In the genomic region with DNA sequence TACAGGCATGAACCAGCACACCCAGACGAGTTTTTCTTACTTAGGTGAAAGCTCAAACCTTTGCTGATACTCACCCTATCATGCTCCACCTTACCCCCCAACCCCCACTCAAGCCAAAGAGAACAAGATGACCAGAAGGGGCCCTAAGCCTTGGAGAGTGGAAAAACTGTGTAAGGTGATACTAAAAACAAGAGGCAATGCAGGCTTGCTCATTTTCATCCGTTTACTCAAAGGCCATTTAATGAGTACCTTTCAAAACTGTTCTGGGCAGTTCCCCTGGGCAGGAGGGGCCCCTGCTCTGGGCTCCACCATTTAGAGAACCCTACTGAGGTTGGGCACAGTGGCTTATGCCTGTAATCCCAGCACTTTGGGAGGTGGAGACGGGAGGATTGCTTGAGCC, we compare ENCODE assay signal across 25 cellular contexts. TPM values are rescaled to one million over a fixed set of nuclear protein-coding genes. Genes with fewer than 3 reads are reported as not detected.
A peak's percentile ranks its signal among the peaks of the same experiment; 100 is the strongest.
DNase-seq lines count a peak whose midpoint lies in the region; ATAC-seq, FAIRE-seq and TF ChIP-seq lines count a peak whose summit lies in the region.
"Had no signal": no experiment of that assay in that cellular context is flagged by ENCODE, and none has a peak within 500 bp of the region (broad histone marks: within the 10 kb centered on the region; RNA-seq: fewer than 3 reads in every experiment).

No MANE protein-coding gene starts in this region.

- no peaks in the 10 kb centered on the region for H4K20me1 ChIP-seq in HepG2 (ENCODE audit: insufficient read depth, low read length)

- no peak overlapping the region for H3K4ac ChIP-seq in trophoblast cell (ENCODE audit: low read depth, low read length)

- ATAC-seq in HepG2: no peak
- ATAC-seq in right lobe of liver: no peak
- no peak for ATAC-seq in GM21576 (IDR thresholded peaks at IDR 0.05; ENCODE audit: unreplicated experiment)

- no peak overlapping the region for H2AFZ ChIP-seq in HepG2 (ENCODE audit: low read length)
- H2AFZ ChIP-seq in trophoblast cell (ENCODE audit: insufficient read depth, low read length, poor library complexity): no peak overlapping the region
- H2AFZ ChIP-seq: PC-9 had no signal

- H4K91ac ChIP-seq in trophoblast cell (ENCODE audit: low read depth, low read length): no peak overlapping the region

- H2BK12ac ChIP-seq in trophoblast cell (ENCODE audit: low read length): peak overlapping the region; percentile 29

- peaks cover 27% of the 10 kb centered on the region for H3K79me1 ChIP-seq in trophoblast cell (ENCODE audit: low read length)

- H3K18ac ChIP-seq in trophoblast cell (ENCODE audit: low read length): no peak overlapping the region

- H3K14ac ChIP-seq in trophoblast cell (ENCODE audit: low read length): no peak overlapping the region

- POLR2A ChIA-PET in HepG2 (lab: Yijun Ruan, JAX): interaction anchor here (1.0 to 1.3 kb wide), 3 partner anchors 15 to 22 kb away, joined by 3 to 4 read pairs (median 3); a partner anchor contains a TSS

- H3K4me2 ChIP-seq in HepG2 (ENCODE audit: low read depth, low read length): no peak overlapping the region
- no peak overlapping the region for H3K4me2 ChIP-seq in trophoblast cell (ENCODE audit: low read length)
- H3K4me2 ChIP-seq: PC-9 had no signal

- no peak for TF ChIP-seq RAD21 in HepG2 (CRISPR knock-in tag; IDR thresholded peaks at IDR 0.05)

- H3K27me3 ChIP-seq in HepG2 (ENCODE audit: control insufficient read depth in 1 of 2, insufficient read depth in 2 of 2, low read length in 2 of 2) (no peaks in the 10 kb centered on the region), right lobe of liver (no peaks in the 10 kb centered on the region), dorsolateral prefrontal cortex (no peaks in the 10 kb centered on the region), trophoblast cell (ENCODE audit: insufficient read depth, low read length) (no peaks in the 10 kb centered on the region)
- H3K27me3 ChIP-seq: MG63 had no signal

- H2AK5ac ChIP-seq in trophoblast cell (ENCODE audit: low read length): no peak overlapping the region

- no peak overlapping the region for H3K4me3 ChIP-seq in HepG2 (replicated peaks in 1 of 3; ENCODE audit: insufficient read depth in 1 of 3, low read depth in 2 of 3, low read length in 3 of 3)
- no peak overlapping the region for H3K4me3 ChIP-seq in right lobe of liver
- no peak overlapping the region for H3K4me3 ChIP-seq in dorsolateral prefrontal cortex
- H3K4me3 ChIP-seq in trophoblast cell (ENCODE audit: low read depth, low read length): no peak overlapping the region
- no peak overlapping the region for H3K4me3 ChIP-seq in coronary artery
- H3K4me3 ChIP-seq: MG63, PC-9, SK-N-MC had no signal

- TF ChIP-seq EP300 in HepG2 (IDR thresholded peaks at IDR 0.05; ENCODE audit: low read depth in 2 of 2, low read length in 2 of 2) (no peak), HepG2 (CRISPR knock-in tag; IDR thresholded peaks at IDR 0.05; ENCODE audit: borderline replicate concordance) (no peak)

- in situ Hi-C loops in HepG2 (cut with HindIII; ENCODE audit: extremely low pct_ligation_motif_present, low pct_unique_long_range_greater_than_20kb): no loop called here

- H4K12ac ChIP-seq in trophoblast cell (ENCODE audit: low read depth, low read length): no peak overlapping the region

- H2BK5ac ChIP-seq in trophoblast cell (ENCODE audit: low read depth, low read length, poor library complexity): peak overlapping the region; percentile 37

- TF ChIP-seq CTCF in HepG2 (CRISPR knock-in tag; IDR thresholded peaks at IDR 0.05): no peak
- no peak for TF ChIP-seq CTCF in right lobe of liver (IDR thresholded peaks at IDR 0.05)
- no peak for TF ChIP-seq CTCF in dorsolateral prefrontal cortex (IDR thresholded peaks at IDR 0.05 in 54 of 56, conservative IDR thresholded peaks at IDR 0.05 in 2 of 56; ENCODE audit: low read depth in 1 of 56, partially characterized antibody in 56 of 56)
- TF ChIP-seq CTCF in coronary artery (IDR thresholded peaks at IDR 0.05): no peak

- H3K9me3 ChIP-seq in HepG2 (ENCODE audit: low read length) (no peaks in the 10 kb centered on the region), right lobe of liver (no peaks in the 10 kb centered on the region), trophoblast cell (ENCODE audit: insufficient read depth, low read depth, low read length) (no peaks in the 10 kb centered on the region)
- H3K9me3 ChIP-seq: MG63 had no signal

- no peak overlapping the region for H3K9ac ChIP-seq in HepG2 (ENCODE audit: insufficient read depth, low read depth, low read length)
- no peak overlapping the region for H3K9ac ChIP-seq in trophoblast cell (ENCODE audit: low read length)

- intact Hi-C loops in HepG2 (cut with micrococcal nuclease; ENCODE audit: unreplicated experiment): no loop called here
- intact Hi-C loops in right lobe of liver (cut with DNase I): no loop called here
- intact Hi-C loops in dorsolateral prefrontal cortex (cut with DNase I): no loop called here

- H4K8ac ChIP-seq in trophoblast cell (ENCODE audit: low read depth, low read length): no peak overlapping the region

- H3K79me2 ChIP-seq in HepG2 (ENCODE audit: insufficient read depth, low read length) (no peaks in the 10 kb centered on the region), trophoblast cell (ENCODE audit: control insufficient read depth, insufficient read depth, low read length, poor library complexity) (peaks cover 8% of the 10 kb centered on the region)

- CTCF ChIA-PET in HepG2 (lab: Yijun Ruan, JAX; ENCODE audit: low intra/inter-chr PET ratio, low total read pairs): no interaction called here

- WGBS in HepG2 (ENCODE audit: low lambda C conversion rate): 78% methylated on average over 3 of the region's 3 CpGs
- 63% methylated on average over 3 of the region's 3 CpGs for WGBS in right lobe of liver (ENCODE audit: insufficient coverage, low coverage, low lambda C conversion rate, missing lambda C conversion rate)
- no CpG with 5 or more reads among the region's 3 CpGs for WGBS in trophoblast cell (ENCODE audit: extremely low coverage, insufficient coverage, insufficient read length)

- H3K36me3 ChIP-seq in HepG2 (replicated peaks in 1 of 2; ENCODE audit: control insufficient read depth in 1 of 2, insufficient read depth in 2 of 2, low read length in 2 of 2): peaks cover under 1 to 4% of the 10 kb centered on the region in 2 experiments; a peak in 4 of 5 replicates
- H3K36me3 ChIP-seq in right lobe of liver: no peaks in the 10 kb centered on the region
- H3K36me3 ChIP-seq in trophoblast cell (ENCODE audit: control insufficient read depth in 1 of 2, insufficient read depth in 2 of 2, low read length in 2 of 2): peaks cover 60 to 71% of the 10 kb centered on the region in 2 experiments
- H3K36me3 ChIP-seq: MG63 had no signal

- H3K23ac ChIP-seq in trophoblast cell (ENCODE audit: low read length): no peak overlapping the region

- no peak overlapping the region for H2BK120ac ChIP-seq in trophoblast cell (ENCODE audit: insufficient read depth, low read length, poor library complexity)

- no peak for FAIRE-seq in HepG2 (lab: Jason Lieb, UNC)
- FAIRE-seq: D721Med, H54 had no signal

- peak overlapping the region; percentile 91 for H3K27ac ChIP-seq in HepG2 (ENCODE audit: extremely low read length, insufficient read depth, low read length)
- H3K27ac ChIP-seq in right lobe of liver: no peak overlapping the region
- H3K27ac ChIP-seq in dorsolateral prefrontal cortex: peak overlapping the region in 54 of 59 donors; percentile 8 to 99 (median 95)
- H3K27ac ChIP-seq in trophoblast cell (ENCODE audit: low read depth, low read length): no peak overlapping the region
- no peak overlapping the region for H3K27ac ChIP-seq in coronary artery
- H3K27ac ChIP-seq: PC-9, SK-N-MC had no signal

- H3K4me1 ChIP-seq in HepG2 (ENCODE audit: insufficient read depth, low read length) (peaks cover 98% of the 10 kb centered on the region), right lobe of liver (no peaks in the 10 kb centered on the region), trophoblast cell (ENCODE audit: control insufficient read depth in 1 of 2, insufficient read depth in 2 of 2, low read length in 2 of 2) (peaks cover 50 to 55% of the 10 kb centered on the region in 2 experiments)

- TF ChIP-seq POLR2A in HepG2 (IDR thresholded peaks at IDR 0.05; ENCODE audit: insufficient read depth in 1 of 2, low read depth in 2 of 2, low read length in 2 of 2): no peak
- no peak for TF ChIP-seq POLR2A in right lobe of liver (IDR thresholded peaks at IDR 0.05)

- DNase-seq in HepG2 (ENCODE audit: low spot score): no peak
- no peak for DNase-seq in right lobe of liver
- no peak for DNase-seq in dorsolateral prefrontal cortex
- DNase-seq in trophoblast cell: no peak
- no peak for DNase-seq in coronary artery (ENCODE audit: low spot score)
- no peak for DNase-seq in mucosa of gallbladder (ENCODE audit: low spot score)
- DNase-seq: DMS53, EL, GF-D8, HFFc6, MG63, NCI-H1048, NCI-H1436, NCI-H187 treated with DMSO at 0.1 percent for 48 hours, NCI-H2107, NCI-H446 treated with DMSO at 0.1 percent for 48 hours, NCI-H526 treated with DMSO at 0.1 percent for 48 hours, PC-9, RPMI8226, SHP77 had no signal

- no TSS peak for BruUV-seq in HepG2 (replicated peaks; lab: Mats Ljungman, UMichigan)

RNA-seq across cellular contexts. Expression of a gene that starts 6.7 kb away (rescaled TPM):
- total RNA-seq in HepG2 (2016; rRNA removed; fragmentation: Illumina TruSeq; extraction: Trizol): 12.4 and 24.0 TPM in 2 replicates
- 8.5 and 10.2 TPM in 2 replicates for total RNA-seq in HepG2 (2016; cell fraction: cytosol; rRNA removed; fragmentation: Illumina TruSeq; extraction: Trizol; ENCODE audit: low read depth)
- 12.7 and 22.1 TPM in 2 replicates for total RNA-seq in HepG2 (2016; cell fraction: insoluble cytoplasmic fraction; rRNA removed; fragmentation: Illumina TruSeq; extraction: Trizol)
- 13.7 and 17.0 TPM in 2 replicates for total RNA-seq in HepG2 (2016; cell fraction: membrane; rRNA removed; fragmentation: Illumina TruSeq; extraction: Trizol)
- total RNA-seq in HepG2 (2016; cell fraction: nucleus; rRNA removed; fragmentation: Illumina TruSeq; extraction: Trizol): 16.6 and 22.9 TPM in 2 replicates
- polyA plus RNA-seq in HepG2 (2011; rRNA removed): 43.6 and 48.0 TPM in 2 replicates
- 34.1 and 42.7 TPM in 2 replicates for polyA plus RNA-seq in HepG2 (2011; cell fraction: cytosol; rRNA removed)
- 45.0 and 51.9 TPM in 2 replicates for polyA plus RNA-seq in HepG2 (2011; cell fraction: nucleus; rRNA removed)
- polyA plus RNA-seq in HepG2 (2012): 24.1 and 31.2 TPM in 2 replicates
- polyA plus RNA-seq in HepG2 (2016; cell fraction: cytosol; fragmentation: Illumina TruSeq; extraction: Trizol; ENCODE audit: low read depth): 3.8 and 5.0 TPM in 2 replicates
- 9.1 and 11.5 TPM in 2 replicates for polyA plus RNA-seq in HepG2 (2016; cell fraction: insoluble cytoplasmic fraction; fragmentation: Illumina TruSeq; extraction: Trizol; ENCODE audit: low read depth)
- 8.9 and 12.0 TPM in 2 replicates for polyA plus RNA-seq in HepG2 (2016; cell fraction: membrane; fragmentation: Illumina TruSeq; extraction: Trizol; ENCODE audit: low read depth)
- polyA plus RNA-seq in HepG2 (2016; cell fraction: nucleus; fragmentation: Illumina TruSeq; extraction: Trizol; ENCODE audit: insufficient read depth, low read depth): 23.9 and 24.2 TPM in 2 replicates
- polyA minus RNA-seq in HepG2 (2011; rRNA and poly(A)+ RNA removed; ENCODE audit: low replicate concordance): 189 and 236 TPM in 2 replicates
- 48.4 and 49.0 TPM in 2 replicates for polyA minus RNA-seq in HepG2 (2011; cell fraction: cytosol; rRNA and poly(A)+ RNA removed)
- 33.2 and 34.2 TPM in 2 replicates for polyA minus RNA-seq in HepG2 (2011; cell fraction: nucleus; rRNA and poly(A)+ RNA removed)
- 1 to 10 TPM; 1.1 to 2.9 (median 1.8) TPM for total RNA-seq in right lobe of liver
- total RNA-seq in dorsolateral prefrontal cortex: 100 to 1,000 TPM; 151 to 285 (median 212) TPM
- 174 and 187 TPM in 2 replicates for polyA plus RNA-seq in trophoblast cell (2013)
- total RNA-seq in mucosa of gallbladder: 9.1 TPM

RNA-seq across cellular contexts. Expression of a gene that starts 21.6 kb away (rescaled TPM):
- 20.6 and 28.1 TPM in 2 replicates for total RNA-seq in HepG2 (2016; rRNA removed; fragmentation: Illumina TruSeq; extraction: Trizol)
- 2.9 and 4.8 TPM in 2 replicates for total RNA-seq in HepG2 (2016; cell fraction: cytosol; rRNA removed; fragmentation: Illumina TruSeq; extraction: Trizol; ENCODE audit: low read depth)
- 19.4 and 24.9 TPM in 2 replicates for total RNA-seq in HepG2 (2016; cell fraction: insoluble cytoplasmic fraction; rRNA removed; fragmentation: Illumina TruSeq; extraction: Trizol)
- total RNA-seq in HepG2 (2016; cell fraction: membrane; rRNA removed; fragmentation: Illumina TruSeq; extraction: Trizol): 7.5 and 9.5 TPM in 2 replicates
- 20.1 and 24.6 TPM in 2 replicates for total RNA-seq in HepG2 (2016; cell fraction: nucleus; rRNA removed; fragmentation: Illumina TruSeq; extraction: Trizol)
- polyA plus RNA-seq in HepG2 (2011; rRNA removed): 15.1 and 16.2 TPM in 2 replicates
- polyA plus RNA-seq in HepG2 (2011; cell fraction: cytosol; rRNA removed): 7.0 and 9.8 TPM in 2 replicates
- 56.6 and 66.8 TPM in 2 replicates for polyA plus RNA-seq in HepG2 (2011; cell fraction: nucleus; rRNA removed)
- polyA plus RNA-seq in HepG2 (2012): 26.5 TPM in 2 replicates
- polyA plus RNA-seq in HepG2 (2016; cell fraction: cytosol; fragmentation: Illumina TruSeq; extraction: Trizol; ENCODE audit: low read depth): 2.1 and 2.5 TPM in 2 replicates
- 15.7 and 22.2 TPM in 2 replicates for polyA plus RNA-seq in HepG2 (2016; cell fraction: insoluble cytoplasmic fraction; fragmentation: Illumina TruSeq; extraction: Trizol; ENCODE audit: low read depth)
- polyA plus RNA-seq in HepG2 (2016; cell fraction: membrane; fragmentation: Illumina TruSeq; extraction: Trizol; ENCODE audit: low read depth): 3.5 and 5.6 TPM in 2 replicates
- polyA plus RNA-seq in HepG2 (2016; cell fraction: nucleus; fragmentation: Illumina TruSeq; extraction: Trizol; ENCODE audit: insufficient read depth, low read depth): 36.5 and 38.9 TPM in 2 replicates
- 24.4 and 46.4 TPM in 2 replicates for polyA minus RNA-seq in HepG2 (2011; rRNA and poly(A)+ RNA removed; ENCODE audit: low replicate concordance)
- 13.8 and 16.5 TPM in 2 replicates for polyA minus RNA-seq in HepG2 (2011; cell fraction: cytosol; rRNA and poly(A)+ RNA removed)
- polyA minus RNA-seq in HepG2 (2011; cell fraction: nucleus; rRNA and poly(A)+ RNA removed): 27.7 and 30.0 TPM in 2 replicates
- total RNA-seq in right lobe of liver: 10 to 100 TPM; 13.9 to 20.8 (median 17.9) TPM
- 10 to 100 TPM; 24.8 to 60.8 (median 39.0) TPM for total RNA-seq in dorsolateral prefrontal cortex
- 27.4 and 28.9 TPM in 2 replicates for polyA plus RNA-seq in trophoblast cell (2013)
- 38.7 TPM for total RNA-seq in mucosa of gallbladder

RNA-seq across cellular contexts. Expression of a gene that starts 52.1 kb away (rescaled TPM):
- total RNA-seq in HepG2 (2016; rRNA removed; fragmentation: Illumina TruSeq; extraction: Trizol) (not detected in 2 replicates), right lobe of liver (1 to 10 TPM in 4 of 6 experiments, under 1 TPM in 2; 0.56 to 3.3 (median 1.8) TPM), dorsolateral prefrontal cortex (1 to 10 TPM in 112 of 120 experiments, under 1 TPM in 8; 0.15 to 7.3 (median 2.6) TPM), mucosa of gallbladder (2.5 TPM)
- not detected in 2 replicates for total RNA-seq in HepG2 (2016; cell fraction: cytosol; rRNA removed; fragmentation: Illumina TruSeq; extraction: Trizol; ENCODE audit: low read depth)
- total RNA-seq in HepG2 (2016; cell fraction: insoluble cytoplasmic fraction; rRNA removed; fragmentation: Illumina TruSeq; extraction: Trizol): not detected in 2 replicates
- total RNA-seq in HepG2 (2016; cell fraction: membrane; rRNA removed; fragmentation: Illumina TruSeq; extraction: Trizol): not detected in 2 replicates
- total RNA-seq in HepG2 (2016; cell fraction: nucleus; rRNA removed; fragmentation: Illumina TruSeq; extraction: Trizol): 0.12 TPM in 1 of 2 replicates, not detected in the other
- polyA plus RNA-seq in HepG2 (2011; rRNA removed): 0.01 and 0.05 TPM in 2 replicates
- polyA plus RNA-seq in HepG2 (2011; cell fraction: cytosol; rRNA removed): 0.05 TPM in 1 of 2 replicates, not detected in the other
- 0.63 and 0.68 TPM in 2 replicates for polyA plus RNA-seq in HepG2 (2011; cell fraction: nucleus; rRNA removed)
- 0.19 TPM in 1 of 2 replicates, not detected in the other for polyA plus RNA-seq in HepG2 (2012)
- not detected in 2 replicates for polyA plus RNA-seq in HepG2 (2016; cell fraction: cytosol; fragmentation: Illumina TruSeq; extraction: Trizol; ENCODE audit: low read depth)
- not detected in 2 replicates for polyA plus RNA-seq in HepG2 (2016; cell fraction: insoluble cytoplasmic fraction; fragmentation: Illumina TruSeq; extraction: Trizol; ENCODE audit: low read depth)
- not detected in 2 replicates for polyA plus RNA-seq in HepG2 (2016; cell fraction: membrane; fragmentation: Illumina TruSeq; extraction: Trizol; ENCODE audit: low read depth)
- polyA plus RNA-seq in HepG2 (2016; cell fraction: nucleus; fragmentation: Illumina TruSeq; extraction: Trizol; ENCODE audit: insufficient read depth, low read depth): not detected in 2 replicates
- 0.37 TPM in 1 of 2 replicates, not detected in the other for polyA minus RNA-seq in HepG2 (2011; rRNA and poly(A)+ RNA removed; ENCODE audit: low replicate concordance)
- polyA minus RNA-seq in HepG2 (2011; cell fraction: cytosol; rRNA and poly(A)+ RNA removed): not detected in 2 replicates
- polyA minus RNA-seq in HepG2 (2011; cell fraction: nucleus; rRNA and poly(A)+ RNA removed): not detected in 2 replicates
- polyA plus RNA-seq in trophoblast cell (2013): 0.39 and 0.47 TPM in 2 replicates
- polyA plus RNA-seq: CD14-positive monocyte had no signal

Comparison
In these comparisons a context has a peak if more than half of its experiments do, and no peak if none do; other contexts are left out.
1. H3K27ac ChIP-seq: peak in HepG2 (single experiment) and dorsolateral prefrontal cortex (54 of 59); none in right lobe of liver (0 of 3), trophoblast cell (single experiment) and coronary artery (0 of 2).